In the genomic region with DNA sequence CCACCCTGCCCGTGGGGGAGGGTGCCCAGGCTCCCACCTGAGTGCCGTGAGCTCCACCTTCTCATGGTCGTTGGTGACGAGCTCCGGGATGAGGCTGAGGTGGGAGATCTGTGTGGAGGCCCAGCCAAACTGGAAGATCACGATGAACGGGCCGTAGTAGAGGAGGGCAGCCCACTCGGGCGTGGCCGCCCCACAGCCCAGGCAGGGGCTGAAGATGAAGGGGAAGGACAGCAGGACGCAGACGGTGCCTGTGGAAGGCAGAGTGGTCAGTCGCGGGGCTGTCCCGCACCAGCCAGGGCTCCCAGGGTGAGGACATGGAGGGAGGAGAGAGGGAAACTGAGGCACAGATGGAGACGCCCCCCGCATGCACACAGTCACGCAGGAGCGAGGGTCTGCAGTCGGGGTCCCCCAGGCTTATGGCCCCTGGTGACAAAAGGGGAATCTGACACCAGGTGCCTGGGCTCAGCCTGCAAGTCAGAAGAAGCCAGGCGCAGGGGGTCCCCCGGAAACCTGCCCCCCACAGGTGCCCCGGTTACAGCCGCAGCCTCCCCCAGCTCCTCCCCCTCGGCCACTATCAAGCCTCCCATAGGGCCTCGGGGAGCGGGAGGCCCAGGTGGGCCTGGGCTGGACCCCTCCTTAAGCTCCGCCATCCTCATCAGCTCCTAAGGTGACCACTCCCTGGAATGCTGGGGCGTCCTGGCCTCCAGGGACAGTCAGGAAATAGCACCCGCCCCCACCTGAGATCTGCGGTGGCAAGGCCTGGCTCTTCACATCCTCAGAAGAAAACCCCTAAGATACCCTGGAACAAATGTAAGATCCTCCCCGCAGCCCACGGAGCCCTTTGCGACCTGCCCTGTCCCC, we compare ENCODE assay signal across 24 cellular contexts. TPM values are rescaled to one million over a fixed set of nuclear protein-coding genes. Genes with fewer than 3 reads are reported as not detected.
A peak's percentile ranks its signal among the peaks of the same experiment; 100 is the strongest.
DNase-seq lines count a peak whose midpoint lies in the region; ATAC-seq, FAIRE-seq and TF ChIP-seq lines count a peak whose summit lies in the region.
"Had no signal": no experiment of that assay in that cellular context is flagged by ENCODE, and none has a peak within 500 bp of the region (broad histone marks: within the 10 kb centered on the region; RNA-seq: fewer than 3 reads in every experiment).

No MANE protein-coding gene starts in this region.

- CTCF ChIA-PET in activated naive CD4-positive, alpha-beta T cell treated with anti-CD3 and anti-CD28 coated beads, Interleukin-2, amount 10 ng/mL, durations not matched to agents 7 days and 5 days (lab: Charles Lee) = no interaction called here
- CTCF ChIA-PET in activated naive CD4-positive, alpha-beta T cell treated with anti-CD3 and anti-CD28 coated beads for 36 hours (lab: Charles Lee) = interaction anchor here (0.9 kb wide), 1 partner anchor 67 kb away, joined by 3 read pairs; no protein-coding TSS in a partner anchor
- CTCF ChIA-PET in RWPE1 (lab: Yijun Ruan, JAX) = interaction anchor here (0.9 kb wide), 1 partner anchor 68 kb away, joined by 3 read pairs; no protein-coding TSS in a partner anchor

- no peaks in the 10 kb centered on the region for H3K9me3 Mint-ChIP-seq in activated naive CD4-positive, alpha-beta T cell treated with anti-CD3 and anti-CD28 coated beads, Interleukin-2, amount 10 ng/mL, durations not matched to agents 7 days and 5 days
- H3K9me3 Mint-ChIP-seq in activated naive CD4-positive, alpha-beta T cell treated with anti-CD3 and anti-CD28 coated beads for 36 hours = peaks cover 5% of the 10 kb centered on the region
- H3K9me3 Mint-ChIP-seq in stimulated activated memory B cell treated with anti-CD40 and anti-IgM and Interleukin-4, amounts not matched to agents 10 μg/mL and 1 μg/mL and 100 μg/mL, for 72 hours = no peaks in the 10 kb centered on the region
- H3K9me3 Mint-ChIP-seq: H9, nephron had no signal

- H3K4me1 ChIP-seq in lower lobe of right lung = peaks cover 38% of the 10 kb centered on the region

- POLR2A ChIA-PET in RWPE1 (lab: Yijun Ruan, JAX; ENCODE audit: low non-redundant PET) = no interaction called here

- no peak for DNase-seq in activated naive CD4-positive, alpha-beta T cell treated with anti-CD3 and anti-CD28 coated beads, Interleukin-2, amount 10 ng/mL, durations not matched to agents 7 days and 5 days
- DNase-seq in activated naive CD4-positive, alpha-beta T cell treated with anti-CD3 and anti-CD28 coated beads for 36 hours = no peak
- DNase-seq in RWPE1 (ENCODE audit: low spot score) = no peak
- peak; percentile 36 for DNase-seq in lower lobe of right lung
- DNase-seq in D721Med (ENCODE audit: insufficient read length, low spot score) = no peak
- DNase-seq: activated CD4-positive, CD25-positive, alpha-beta regulatory T cell treated with anti-CD3 and anti-CD28 coated beads, Interleukin-2, amount 50 U/mL, for 72 hours; activated effector memory CD4-positive, alpha-beta T cell treated with anti-CD3 and anti-CD28 coated beads, Interleukin-2, amount 50 U/mL, for 16 hours; anterior cingulate cortex; H9; heart left ventricle; KG1; left colon; NCI-H146; NCI-H2171; NCI-H69; sigmoid colon; testis had no signal

- ATAC-seq in lower lobe of right lung (no peak), HG02571 (IDR thresholded peaks at IDR 0.05; ENCODE audit: unreplicated experiment) (no peak), esophagus mucosa (no peak)
- ATAC-seq in stimulated activated memory B cell treated with anti-CD40 and anti-IgM and Interleukin-4, amounts not matched to agents 10 μg/mL and 1 μg/mL and 100 μg/mL, for 72 hours = no peak
- ATAC-seq: heart left ventricle, left colon had no signal

- no peak overlapping the region for H3K4me3 ChIP-seq in lower lobe of right lung
- H3K4me3 ChIP-seq: heart left ventricle, sigmoid colon, testis had no signal

- H3K36me3 ChIP-seq in lower lobe of right lung = peaks cover 28% of the 10 kb centered on the region

- H3K27me3 ChIP-seq in lower lobe of right lung (ENCODE audit: low read depth) = no peaks in the 10 kb centered on the region
- H3K27me3 ChIP-seq: heart left ventricle, sigmoid colon, testis had no signal

- peaks cover 21% of the 10 kb centered on the region for H3K36me3 Mint-ChIP-seq in activated naive CD4-positive, alpha-beta T cell treated with anti-CD3 and anti-CD28 coated beads, Interleukin-2, amount 10 ng/mL, durations not matched to agents 7 days and 5 days
- H3K36me3 Mint-ChIP-seq in activated naive CD4-positive, alpha-beta T cell treated with anti-CD3 and anti-CD28 coated beads for 36 hours (ENCODE audit: low read depth) = peaks cover 9% of the 10 kb centered on the region
- H3K36me3 Mint-ChIP-seq in stimulated activated memory B cell treated with anti-CD40 and anti-IgM and Interleukin-4, amounts not matched to agents 10 μg/mL and 1 μg/mL and 100 μg/mL, for 72 hours = peaks cover 27% of the 10 kb centered on the region

- no peak for FAIRE-seq in D721Med (lab: Jason Lieb, UNC)

- intact Hi-C loops in activated naive CD4-positive, alpha-beta T cell treated with anti-CD3 and anti-CD28 coated beads for 36 hours (cut with micrococcal nuclease) = no loop called here
- intact Hi-C loops in lower lobe of right lung (cut with DNase I) = no loop called here

- H3K27me3 Mint-ChIP-seq in activated naive CD4-positive, alpha-beta T cell treated with anti-CD3 and anti-CD28 coated beads, Interleukin-2, amount 10 ng/mL, durations not matched to agents 7 days and 5 days = no peaks in the 10 kb centered on the region
- no peaks in the 10 kb centered on the region for H3K27me3 Mint-ChIP-seq in activated naive CD4-positive, alpha-beta T cell treated with anti-CD3 and anti-CD28 coated beads for 36 hours (ENCODE audit: low read depth)
- H3K27me3 Mint-ChIP-seq in stimulated activated memory B cell treated with anti-CD40 and anti-IgM and Interleukin-4, amounts not matched to agents 10 μg/mL and 1 μg/mL and 100 μg/mL, for 72 hours = no peaks in the 10 kb centered on the region

- no peak overlapping the region for H3K4me3 Mint-ChIP-seq in activated naive CD4-positive, alpha-beta T cell treated with anti-CD3 and anti-CD28 coated beads, Interleukin-2, amount 10 ng/mL, durations not matched to agents 7 days and 5 days
- no peak overlapping the region for H3K4me3 Mint-ChIP-seq in activated naive CD4-positive, alpha-beta T cell treated with anti-CD3 and anti-CD28 coated beads for 36 hours
- peak overlapping the region; percentile 43 for H3K4me3 Mint-ChIP-seq in stimulated activated memory B cell treated with anti-CD40 and anti-IgM and Interleukin-4, amounts not matched to agents 10 μg/mL and 1 μg/mL and 100 μg/mL, for 72 hours
- H3K4me3 Mint-ChIP-seq: nephron had no signal

- TF ChIP-seq CTCF in RWPE1 (conservative IDR thresholded peaks at IDR 0.05; ENCODE audit: low read depth) (no peak), lower lobe of right lung (IDR thresholded peaks at IDR 0.05) (no peak), D721Med (IDR thresholded peaks at IDR 0.05; ENCODE audit: insufficient read depth, missing control alignments) (no peak)

- H3K27ac ChIP-seq in RWPE1 = peak overlapping the region; percentile 8; the same call in 1 of the 2 replicates
- no peak overlapping the region for H3K27ac ChIP-seq in lower lobe of right lung
- H3K27ac ChIP-seq: sigmoid colon, testis had no signal

- peak overlapping the region; percentile 55 for H3K27ac Mint-ChIP-seq in activated naive CD4-positive, alpha-beta T cell treated with anti-CD3 and anti-CD28 coated beads, Interleukin-2, amount 10 ng/mL, durations not matched to agents 7 days and 5 days
- H3K27ac Mint-ChIP-seq in activated naive CD4-positive, alpha-beta T cell treated with anti-CD3 and anti-CD28 coated beads for 36 hours = no peak overlapping the region
- H3K27ac Mint-ChIP-seq in stimulated activated memory B cell treated with anti-CD40 and anti-IgM and Interleukin-4, amounts not matched to agents 10 μg/mL and 1 μg/mL and 100 μg/mL, for 72 hours = peak overlapping the region; percentile 99
- H3K27ac Mint-ChIP-seq: H9, nephron had no signal

- H3K9me3 ChIP-seq in lower lobe of right lung = no peaks in the 10 kb centered on the region
- H3K9me3 ChIP-seq: heart left ventricle, sigmoid colon, testis had no signal

- H3K4me1 Mint-ChIP-seq in activated naive CD4-positive, alpha-beta T cell treated with anti-CD3 and anti-CD28 coated beads, Interleukin-2, amount 10 ng/mL, durations not matched to agents 7 days and 5 days = peaks cover 39% of the 10 kb centered on the region
- peaks cover 34% of the 10 kb centered on the region for H3K4me1 Mint-ChIP-seq in activated naive CD4-positive, alpha-beta T cell treated with anti-CD3 and anti-CD28 coated beads for 36 hours (ENCODE audit: low read depth)
- peaks cover 63% of the 10 kb centered on the region for H3K4me1 Mint-ChIP-seq in stimulated activated memory B cell treated with anti-CD40 and anti-IgM and Interleukin-4, amounts not matched to agents 10 μg/mL and 1 μg/mL and 100 μg/mL, for 72 hours

RNA-seq across cellular contexts. Expression of gene MFSD12, which starts 6.2 kb away (rescaled TPM):
- total RNA-seq in activated naive CD4-positive, alpha-beta T cell treated with anti-CD3 and anti-CD28 coated beads for 36 hours = 10 to 100 TPM; 31.3 to 34.0 TPM
- 80.7 TPM for total RNA-seq in lower lobe of right lung
- total RNA-seq in esophagus mucosa = 25.7 TPM

RNA-seq across cellular contexts. Expression of gene TEKTIP1, which starts 12.2 kb away (rescaled TPM):
- 1 to 10 TPM; 2.1 to 2.5 TPM for total RNA-seq in activated naive CD4-positive, alpha-beta T cell treated with anti-CD3 and anti-CD28 coated beads for 36 hours
- total RNA-seq in lower lobe of right lung (2.2 TPM), esophagus mucosa (0.84 TPM)
- total RNA-seq: dermis microvascular lymphatic vessel endothelial cell, fibroblast of villous mesenchyme, HT-29 had no signal

RNA-seq across cellular contexts. Expression of gene HMG20B, which starts 21.6 kb away (rescaled TPM):
- total RNA-seq in activated naive CD4-positive, alpha-beta T cell treated with anti-CD3 and anti-CD28 coated beads for 36 hours = 10 to 100 TPM; 63.3 to 65.9 TPM
- total RNA-seq in lower lobe of right lung = 60.9 TPM
- 36.6 TPM for total RNA-seq in esophagus mucosa

RNA-seq across cellular contexts. Expression of gene GIPC3, which starts 34.1 kb away (rescaled TPM):
- under 1 TPM; 0.20 to 0.29 TPM for total RNA-seq in activated naive CD4-positive, alpha-beta T cell treated with anti-CD3 and anti-CD28 coated beads for 36 hours
- 4.2 TPM for total RNA-seq in lower lobe of right lung
- 0.28 TPM for total RNA-seq in esophagus mucosa
- total RNA-seq: HT-29 had no signal

RNA-seq across cellular contexts. Expression of gene FZR1, which starts 45.1 kb away (rescaled TPM):
- 10 to 100 TPM; 40.3 to 46.3 TPM for total RNA-seq in activated naive CD4-positive, alpha-beta T cell treated with anti-CD3 and anti-CD28 coated beads for 36 hours
- total RNA-seq in lower lobe of right lung (34.1 TPM), esophagus mucosa (38.5 TPM)
